In genomic region chr1:2228157-2228594, GRCh38 we compare ENCODE assay signal across 7 cellular contexts. TPM values are rescaled to one million over a fixed set of nuclear protein-coding genes. Genes with fewer than 3 reads are reported as not detected.
DNase-seq lines count a peak whose midpoint lies in the region; ATAC-seq, FAIRE-seq and TF ChIP-seq lines count a peak whose summit lies in the region.

Gene SKI, plus strand, starts transcription at chr1:2228319. Its CDS starts 448 bp downstream, at chr1:2228767.

- FAIRE-seq in astrocyte (lab: Jason Lieb, UNC) = no peak

- H3K9me3 Mint-ChIP-seq in astrocyte (ENCODE audit: unreplicated experiment) = no peaks in the 10 kb centered on the region
- H3K9me3 Mint-ChIP-seq in immature natural killer cell = peaks cover 0 to 3% (median 0%) of the 10 kb centered on the region in 6 donors
- no peaks in the 10 kb centered on the region for H3K9me3 Mint-ChIP-seq in stimulated activated naive CD8-positive, alpha-beta T cell treated with anti-CD3 and anti-CD28 coated beads, Interleukin-15, amount 100 ng/mL, for 72 hours

- H3K36me3 Mint-ChIP-seq in astrocyte (ENCODE audit: low read depth, unreplicated experiment) (peaks cover 6% of the 10 kb centered on the region), immature natural killer cell (peaks cover 0 to 3% (median 0%) of the 10 kb centered on the region in 3 donors)

- H3K36me3 ChIP-seq in HUES64 (ENCODE audit: insufficient read depth, low read length) (no peaks in the 10 kb centered on the region), astrocyte (ENCODE audit: insufficient read depth, low read length) (no peaks in the 10 kb centered on the region)

- H3K27me3 ChIP-seq in HUES64 (ENCODE audit: insufficient read depth, low read length) = no peaks in the 10 kb centered on the region
- no peaks in the 10 kb centered on the region for H3K27me3 ChIP-seq in astrocyte (ENCODE audit: insufficient read depth, low read length)

- no peak for TF ChIP-seq CTCF in astrocyte (IDR thresholded peaks at IDR 0.05; ENCODE audit: insufficient read depth, low read depth, low read length)

- peaks cover 45% of the 10 kb centered on the region for H4K20me1 ChIP-seq in astrocyte (ENCODE audit: insufficient read depth, low read length)

- H3K4me3 Mint-ChIP-seq in astrocyte (ENCODE audit: unreplicated experiment) (peak within 1 kb of the TSS; percentile 92), immature natural killer cell (peak within 1 kb of the TSS; percentile 91 to 96 (median 94))
- peak within 1 kb of the TSS; percentile 94 to 98 for H3K4me3 Mint-ChIP-seq in stimulated activated naive CD8-positive, alpha-beta T cell treated with anti-CD3 and anti-CD28 coated beads, Interleukin-15, amount 100 ng/mL, for 72 hours

- ATAC-seq in stimulated activated naive CD8-positive, alpha-beta T cell treated with anti-CD3 and anti-CD28 coated beads, Interleukin-15, amount 100 ng/mL, for 72 hours = no peak
- no peak for ATAC-seq in GM18909 (IDR thresholded peaks at IDR 0.05; ENCODE audit: poor library complexity, unreplicated experiment)

- peak within 1 kb of the TSS; percentile 98 for H3K27ac ChIP-seq in HUES64 (ENCODE audit: low read depth, low read length)
- peak within 1 kb of the TSS; percentile 93 for H3K27ac ChIP-seq in astrocyte (ENCODE audit: low read depth, low read length)

- H3K27ac Mint-ChIP-seq in astrocyte (ENCODE audit: unreplicated experiment) = peak within 1 kb of the TSS; percentile 71
- H3K27ac Mint-ChIP-seq in immature natural killer cell = peak within 1 kb of the TSS; percentile 83 to 100 (median 98)
- peak within 1 kb of the TSS; percentile 91 to 97 for H3K27ac Mint-ChIP-seq in stimulated activated naive CD8-positive, alpha-beta T cell treated with anti-CD3 and anti-CD28 coated beads, Interleukin-15, amount 100 ng/mL, for 72 hours

- no peak for DNase-seq in astrocyte (ENCODE audit: low read depth)
- no peak for DNase-seq in immature natural killer cell
- no peak for DNase-seq in stimulated activated naive CD8-positive, alpha-beta T cell treated with anti-CD3 and anti-CD28 coated beads, Interleukin-15, amount 100 ng/mL, for 72 hours
- no peak for DNase-seq in COLO829 (ENCODE audit: low spot score)
- DNase-seq in cortex of kidney (lab: John Stamatoyannopoulos, UW) = no peak

- H3K9ac ChIP-seq in HUES64 (ENCODE audit: low read depth, low read length) (peak within 1 kb of the TSS; percentile 94), astrocyte (ENCODE audit: low read length) (peak within 1 kb of the TSS; percentile 95)

- under 1% methylated on average over 100 of the region's 100 CpGs for WGBS in HUES64

- H3K27me3 Mint-ChIP-seq in astrocyte (ENCODE audit: low read depth, unreplicated experiment) (no peaks in the 10 kb centered on the region), immature natural killer cell (ENCODE audit: low read depth in 3 of 3) (peaks cover 44 to 60% (median 47%) of the 10 kb centered on the region in 3 donors)
- H3K27me3 Mint-ChIP-seq in stimulated activated naive CD8-positive, alpha-beta T cell treated with anti-CD3 and anti-CD28 coated beads, Interleukin-15, amount 100 ng/mL, for 72 hours = peaks cover 9% of the 10 kb centered on the region

- H3K4me1 ChIP-seq in HUES64 (ENCODE audit: insufficient read depth, low read length) (peaks cover 11% of the 10 kb centered on the region; the same call in 1 of the 2 replicates), astrocyte (ENCODE audit: insufficient read depth, low read length) (peaks cover 30% of the 10 kb centered on the region)

- peaks cover 23% of the 10 kb centered on the region for H3K4me1 Mint-ChIP-seq in astrocyte (ENCODE audit: low read depth, unreplicated experiment)
- peaks cover 45 to 46% of the 10 kb centered on the region in 2 donors for H3K4me1 Mint-ChIP-seq in immature natural killer cell
- peaks cover 43% of the 10 kb centered on the region for H3K4me1 Mint-ChIP-seq in stimulated activated naive CD8-positive, alpha-beta T cell treated with anti-CD3 and anti-CD28 coated beads, Interleukin-15, amount 100 ng/mL, for 72 hours

- peaks cover 46% of the 10 kb centered on the region for H3K79me2 ChIP-seq in astrocyte (ENCODE audit: insufficient read depth, low read length)

- H3K9me3 ChIP-seq in HUES64 (ENCODE audit: insufficient read depth, low read depth, low read length) = no peaks in the 10 kb centered on the region
- H3K9me3 ChIP-seq in astrocyte (ENCODE audit: insufficient read depth, low read depth, low read length) = no peaks in the 10 kb centered on the region

- peak within 1 kb of the TSS; percentile 91 for H2AFZ ChIP-seq in astrocyte (ENCODE audit: low read depth, low read length)

- H3K4me3 ChIP-seq in HUES64 (ENCODE audit: low read length) = peak within 1 kb of the TSS; percentile 80
- H3K4me3 ChIP-seq in astrocyte (ENCODE audit: insufficient read depth, low read depth, low read length) = peak within 1 kb of the TSS; percentile 91

- H3K4me2 ChIP-seq in astrocyte (ENCODE audit: low read length) = peak within 1 kb of the TSS; percentile 95

RNA-seq across cellular contexts. Expression of gene SKI, which starts in this region (rescaled TPM):
- polyA plus RNA-seq in HUES64 (2013, experiment 1 of 2) = 33.1 TPM
- polyA plus RNA-seq in HUES64 (2013, experiment 2 of 2) = 32.7 TPM
- 63.4 and 66.2 TPM in 2 replicates for total RNA-seq in astrocyte
- polyA plus RNA-seq in immature natural killer cell = 1 to 10 TPM in 1 of 3 donors, under 1 TPM in 1, not detected in 1; 0.87 to 1.0 TPM
